34 cellular contexts compared by ENCODE assay signal in the genomic region with DNA sequence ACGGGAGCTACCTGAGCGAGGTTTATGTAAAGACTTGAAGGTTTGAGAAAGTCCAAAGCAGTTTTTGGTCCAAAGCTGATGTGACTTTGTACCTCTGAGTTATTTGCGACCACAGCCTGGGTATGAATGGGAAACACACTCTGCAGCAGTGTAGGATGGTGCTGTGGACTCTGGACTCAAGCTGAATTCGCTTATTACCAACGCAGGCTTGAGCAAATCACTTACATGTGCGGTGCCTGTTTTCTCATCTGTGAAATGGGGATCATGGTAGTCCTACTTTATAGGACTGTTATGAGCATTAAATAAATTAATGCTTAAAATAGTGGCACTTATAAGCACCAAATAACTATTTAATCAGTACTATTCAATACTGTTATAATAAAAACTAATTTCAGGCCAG.
"Had no signal": no experiment of that assay in that cellular context is flagged by ENCODE, and none has a peak within 500 bp of the region (broad histone marks: within the 10 kb centered on the region; RNA-seq: fewer than 3 reads in every experiment).

No MANE protein-coding gene starts in this region.

- H3K4me2 ChIP-seq: KMS-11 had no signal

- H3K4me3 ChIP-seq: MG63 had no signal

- H3K36me3 ChIP-seq: MG63 had no signal

- H3K27me3 ChIP-seq: MG63 had no signal

- DNase-seq: Karpas-422, Kasumi-1, MG63, MM.1S, MV-4-11, NCI-H1048, NCI-H1092, NCI-H1092 treated with DMSO at 0.1 percent for 48 hours, NCI-H1105, NCI-H1105 treated with DMSO at 0.1 percent for 48 hours, NCI-H1417, NCI-H1417 treated with DMSO at 0.1 percent for 48 hours, NCI-H1436, NCI-H1436 treated with DMSO at 0.1 percent for 48 hours, NCI-H146, NCI-H1694, NCI-H1694 treated with DMSO at 0.1 percent for 48 hours, NCI-H187, NCI-H187 treated with DMSO at 0.1 percent for 48 hours, NCI-H1930, NCI-H2029, NCI-H2029 treated with DMSO at 0.1 percent for 48 hours, NCI-H2081, NCI-H2081 treated with DMSO at 0.1 percent for 48 hours, NCI-H2107, NCI-H2171, NCI-H2171 treated with DMSO at 0.1 percent for 48 hours, NCI-H2227 treated with DMSO at 0.1 percent for 48 hours, NCI-H226, NCI-H345, NCI-H446, NCI-H446 treated with DMSO at 0.1 percent for 48 hours, NCI-H510A had no signal

- H3K9me3 ChIP-seq: MG63 had no signal

- H3K27ac ChIP-seq: KMS-11 had no signal

- H3K9ac ChIP-seq: KMS-11 had no signal
